Comparison of ENCODE assay signal across 23 cellular contexts in the genomic region with DNA sequence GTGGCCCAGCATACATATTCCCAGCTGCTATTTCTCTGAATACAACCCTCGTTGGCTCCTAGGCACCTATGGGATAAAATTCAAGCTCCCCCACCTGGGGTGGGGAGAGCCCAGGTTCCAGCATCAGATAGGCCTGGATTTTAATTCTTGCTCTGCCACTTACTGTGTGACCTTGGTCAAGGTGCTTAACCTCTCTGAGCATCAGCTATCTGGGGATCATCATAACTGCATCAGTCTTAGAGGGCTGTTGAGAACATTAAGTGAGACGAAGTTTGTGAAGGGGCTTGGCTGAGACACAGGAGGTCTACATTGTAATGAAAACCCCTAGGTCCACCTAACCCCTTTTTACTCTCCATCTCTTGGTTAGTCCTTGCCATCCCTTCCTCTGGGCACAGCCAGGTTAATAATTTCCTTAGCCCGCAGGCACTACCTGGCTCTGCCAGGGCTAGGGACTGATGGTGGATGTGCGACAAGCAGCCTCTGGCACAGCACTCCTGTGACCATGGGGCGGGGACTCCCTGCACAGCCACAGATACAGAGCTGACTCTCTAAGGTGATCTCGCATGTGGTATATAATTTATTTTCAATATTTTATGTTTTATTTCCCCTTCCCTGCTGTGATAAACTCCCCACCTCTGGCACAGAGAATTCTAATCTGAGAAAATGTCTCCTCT.
"Had no signal": no experiment of that assay in that cellular context is flagged by ENCODE, and none has a peak within 500 bp of the region (broad histone marks: within the 10 kb centered on the region; RNA-seq: fewer than 3 reads in every experiment).

No MANE protein-coding gene starts in this region.

- H3K36me3 ChIP-seq: colonic mucosa, ovary had no signal

- H3K9me3 ChIP-seq: colonic mucosa, ovary, right lobe of liver, upper lobe of left lung had no signal

- H3K4me1 ChIP-seq: colonic mucosa, heart left ventricle, right lobe of liver, upper lobe of left lung had no signal

- DNase-seq: activated CD4-positive, alpha-beta T cell treated with anti-CD3 and anti-CD28 coated beads for 48 hours; activated CD4-positive, alpha-beta T cell treated with anti-CD3 and anti-CD28 coated beads, Interleukin-2, amount 50 U/mL, for 48 hours; activated CD8-positive, alpha-beta memory T cell treated with anti-CD3 and anti-CD28 coated beads for 24 hours; activated effector memory CD4-positive, alpha-beta T cell treated with Interleukin-2 at 50 U/mL for 16 hours; activated naive CD4-positive, alpha-beta T cell treated with Interleukin-2 at 50 U/mL for 16 hours; cerebellar nuclear complex; colonic mucosa; effector memory CD8-positive, alpha-beta T cell; naive thymus-derived CD4-positive, alpha-beta T cell; stimulated activated CD4-positive, alpha-beta T cell treated with anti-CD3 and anti-CD28 coated beads, Interleukin-4, amount 100 ng/mL, for 24 hours; stimulated activated naive CD8-positive, alpha-beta T cell treated with anti-CD3 and anti-CD28 coated beads, Interleukin-15, amount 100 ng/mL, for 72 hours; SW 1271; T-helper 9 cell; upper lobe of left lung had no signal

- H3K4me3 ChIP-seq: colonic mucosa, heart left ventricle, ovary, right lobe of liver, skin epidermis, upper lobe of left lung had no signal

- ATAC-seq: activated CD4-positive, CD25-positive, alpha-beta regulatory T cell treated with anti-CD3 and anti-CD28 coated beads, Interleukin-2, amount 50 U/mL, for 24 hours; effector memory CD8-positive, alpha-beta T cell; naive thymus-derived CD4-positive, alpha-beta T cell; right lobe of liver; stimulated activated memory B cell treated with anti-CD40 and anti-IgM and Interleukin-4, amounts not matched to agents 10 μg/mL and 1 μg/mL and 100 μg/mL, for 72 hours; stimulated activated naive CD8-positive, alpha-beta T cell treated with anti-CD3 and anti-CD28 coated beads, Interleukin-15, amount 100 ng/mL, for 72 hours had no signal

- H3K27me3 ChIP-seq: colonic mucosa, heart left ventricle, ovary, right lobe of liver, upper lobe of left lung had no signal

- H3K27ac ChIP-seq: colonic mucosa, ovary, right lobe of liver, skin epidermis, upper lobe of left lung, VCaP had no signal

- FAIRE-seq: endothelial cell of umbilical vein, TTC549 had no signal
